Comparison of ENCODE assay signal across 8 cellular contexts in the genomic region with DNA sequence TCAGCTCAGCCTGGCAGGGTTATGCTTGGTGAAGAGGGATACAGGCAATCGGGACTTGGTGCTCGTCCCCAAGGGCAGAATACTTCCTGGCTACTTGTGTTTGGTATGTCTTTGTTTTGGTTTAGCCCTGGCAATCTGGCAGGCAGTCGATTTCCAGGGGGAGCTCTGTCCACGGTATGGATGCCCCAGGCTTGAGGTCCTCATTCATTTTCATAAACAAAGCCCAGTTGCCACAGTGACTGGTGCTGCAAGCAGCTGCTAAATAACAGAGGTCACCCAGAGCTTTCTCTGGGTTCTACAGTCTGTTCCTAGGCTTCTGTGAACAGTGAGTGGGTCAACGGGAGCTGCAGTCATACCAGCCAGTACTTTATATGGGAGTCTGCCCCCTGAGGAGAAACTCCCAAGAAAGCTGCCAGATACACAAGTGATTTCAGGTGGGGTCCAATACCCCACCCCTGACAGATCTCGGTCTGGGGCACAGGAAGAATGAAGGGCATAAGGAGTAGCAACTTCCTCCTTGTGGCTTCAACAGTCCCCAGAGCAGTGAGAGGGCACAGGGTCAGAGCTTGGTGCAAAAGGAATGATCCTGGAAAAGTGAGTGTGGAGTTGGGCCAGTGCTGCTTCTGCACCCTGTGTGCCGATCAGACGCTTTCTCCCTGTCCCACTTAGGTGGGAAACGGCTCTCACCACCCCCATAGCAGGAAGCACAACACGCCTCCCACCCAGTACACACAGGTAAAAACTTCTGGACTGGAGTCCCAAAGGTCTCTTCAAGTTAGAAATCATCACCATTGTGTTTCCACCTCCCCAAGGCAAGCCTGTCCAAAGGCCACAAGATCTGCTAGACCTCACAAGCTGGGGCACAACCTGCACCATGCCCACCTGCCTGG. TPM values are rescaled to one million over a fixed set of nuclear protein-coding genes. Genes with fewer than 3 reads are reported as not detected.
A peak's percentile ranks its signal among the peaks of the same experiment; 100 is the strongest.
DNase-seq lines count a peak whose midpoint lies in the region; ATAC-seq lines count a peak whose summit lies in the region.

No MANE protein-coding gene starts in this region.

- peaks cover 3% of the 10 kb centered on the region for H3K36me3 Mint-ChIP-seq in T-helper 17 cell (ENCODE audit: low read depth)
- no peaks in the 10 kb centered on the region for H3K36me3 Mint-ChIP-seq in activated T-helper 1 cell treated with anti-CD3 and anti-CD28 coated beads, Interleukin-12 subunit alpha, Interleukin-12 subunit beta, Interleukin-2, Interleukin-4 antibody, amounts not matched to agents 30 ng/mL and 10 ng/mL and 1 ng/mL, durations not matched to agents 14 hours and 24 hours and 36 hours (ENCODE audit: low read depth)

- no peaks in the 10 kb centered on the region for H3K27me3 Mint-ChIP-seq in T-helper 17 cell
- H3K27me3 Mint-ChIP-seq in activated T-helper 1 cell treated with anti-CD3 and anti-CD28 coated beads, Interleukin-12 subunit alpha, Interleukin-12 subunit beta, Interleukin-2, Interleukin-4 antibody, amounts not matched to agents 30 ng/mL and 10 ng/mL and 1 ng/mL, durations not matched to agents 14 hours and 24 hours and 36 hours (ENCODE audit: insufficient read depth): no peaks in the 10 kb centered on the region

- H3K9me3 ChIP-seq in T-helper 17 cell (ENCODE audit: control insufficient read depth, low read length, poor library complexity, severe bottlenecking): no peaks in the 10 kb centered on the region

- H3K27ac Mint-ChIP-seq in T-helper 17 cell: peak overlapping the region; percentile 56
- H3K27ac Mint-ChIP-seq in activated T-helper 1 cell treated with anti-CD3 and anti-CD28 coated beads, Interleukin-12 subunit alpha, Interleukin-12 subunit beta, Interleukin-2, Interleukin-4 antibody, amounts not matched to agents 30 ng/mL and 10 ng/mL and 1 ng/mL, durations not matched to agents 14 hours and 24 hours and 36 hours: no peak overlapping the region

- no peak overlapping the region for H3K4me3 Mint-ChIP-seq in T-helper 17 cell
- no peak overlapping the region for H3K4me3 Mint-ChIP-seq in activated T-helper 1 cell treated with anti-CD3 and anti-CD28 coated beads, Interleukin-12 subunit alpha, Interleukin-12 subunit beta, Interleukin-2, Interleukin-4 antibody, amounts not matched to agents 30 ng/mL and 10 ng/mL and 1 ng/mL, durations not matched to agents 14 hours and 24 hours and 36 hours

- peak; percentile 65 for DNase-seq in GM03348 (ENCODE audit: low spot score)
- DNase-seq in T-helper 17 cell: no peak
- DNase-seq in Right ventricle myocardium superior: peak; percentile 86
- DNase-seq in sciatic nerve (ENCODE audit: low spot score): peak; percentile 72
- no peak for DNase-seq in inferior parietal cortex (ENCODE audit: extremely low spot score)
- DNase-seq in activated T-helper 1 cell treated with anti-CD3 and anti-CD28 coated beads, Interleukin-12 subunit alpha, Interleukin-12 subunit beta, Interleukin-2, Interleukin-4 antibody, amounts not matched to agents 30 ng/mL and 10 ng/mL and 1 ng/mL, durations not matched to agents 14 hours and 24 hours and 36 hours (ENCODE audit: low spot score): no peak
- DNase-seq in effector CD4-positive, alpha-beta T cell: no peak

- intact Hi-C loops in Right ventricle myocardium superior (cut with DNase I): loop anchor here (10.0 kb wide), 1 partner anchor 54 kb away; the partner anchor contains the start of gene TGFBR3
- intact Hi-C loops in sciatic nerve (cut with DNase I): no loop called here
- intact Hi-C loops in activated T-helper 1 cell treated with anti-CD3 and anti-CD28 coated beads, Interleukin-12 subunit alpha, Interleukin-12 subunit beta, Interleukin-2, Interleukin-4 antibody, amounts not matched to agents 30 ng/mL and 10 ng/mL and 1 ng/mL, durations not matched to agents 14 hours and 24 hours and 36 hours (cut with micrococcal nuclease): loop anchor here (10.0 kb wide), 1 partner anchor 686 kb away; no protein-coding TSS in a partner anchor

- ATAC-seq in T-helper 17 cell (no peak), Right ventricle myocardium superior (ENCODE audit: poor library complexity) (peak; percentile 76), sciatic nerve (peak; percentile 73), GM21447 (IDR thresholded peaks at IDR 0.05; ENCODE audit: unreplicated experiment) (no peak)

- H3K9me3 Mint-ChIP-seq in activated T-helper 1 cell treated with anti-CD3 and anti-CD28 coated beads, Interleukin-12 subunit alpha, Interleukin-12 subunit beta, Interleukin-2, Interleukin-4 antibody, amounts not matched to agents 30 ng/mL and 10 ng/mL and 1 ng/mL, durations not matched to agents 14 hours and 24 hours and 36 hours: no peaks in the 10 kb centered on the region

- H3K4me1 Mint-ChIP-seq in T-helper 17 cell: peaks cover 31% of the 10 kb centered on the region
- H3K4me1 Mint-ChIP-seq in activated T-helper 1 cell treated with anti-CD3 and anti-CD28 coated beads, Interleukin-12 subunit alpha, Interleukin-12 subunit beta, Interleukin-2, Interleukin-4 antibody, amounts not matched to agents 30 ng/mL and 10 ng/mL and 1 ng/mL, durations not matched to agents 14 hours and 24 hours and 36 hours (ENCODE audit: low read depth): peaks cover 5% of the 10 kb centered on the region

RNA-seq across cellular contexts. Expression of gene TGFBR3, which starts 55.5 kb away (rescaled TPM):
- total RNA-seq in T-helper 17 cell (10 to 100 TPM; 21.0 to 27.6 TPM), Right ventricle myocardium superior (37.9 TPM), sciatic nerve (109 TPM)
- total RNA-seq in activated T-helper 1 cell treated with anti-CD3 and anti-CD28 coated beads, Interleukin-12 subunit alpha, Interleukin-12 subunit beta, Interleukin-2, Interleukin-4 antibody, amounts not matched to agents 30 ng/mL and 10 ng/mL and 1 ng/mL, durations not matched to agents 14 hours and 24 hours and 36 hours: 8.9 and 11.8 TPM in 2 replicates

Comparison
In these comparisons a context has a peak if more than half of its experiments do, and no peak if none do; other contexts are left out.
1. DNase-seq: peak in GM03348 (single experiment), Right ventricle myocardium superior (single experiment) and sciatic nerve (single experiment); none in T-helper 17 cell (0 of 3), inferior parietal cortex (single experiment), activated T-helper 1 cell treated with anti-CD3 and anti-CD28 coated beads, Interleukin-12 subunit alpha, Interleukin-12 subunit beta, Interleukin-2, Interleukin-4 antibody, amounts not matched to agents 30 ng/mL and 10 ng/mL and 1 ng/mL, durations not matched to agents 14 hours and 24 hours and 36 hours (single experiment) and effector CD4-positive, alpha-beta T cell (single experiment).
2. ATAC-seq: peak in Right ventricle myocardium superior (single experiment) and sciatic nerve (single experiment); none in T-helper 17 cell (single experiment) and GM21447 (single experiment).